ENCODE assay signal across 8 cellular contexts in genomic region chr4:49110579-49110978, GRCh38.
DNase-seq lines count a peak whose midpoint lies in the region; ATAC-seq and TF ChIP-seq lines count a peak whose summit lies in the region.
"Not testable (repeated sequence)": the region's sequence is repeated elsewhere in the genome, so short reads cannot be mapped to it uniquely, and the experiment has no call there.

No MANE protein-coding gene starts in this region.

- not testable (repeated sequence) for H3K36me3 ChIP-seq in HUES64 (ENCODE audit: insufficient read depth, low read length); body of pancreas (replicated peaks in 1 of 2; ENCODE audit: insufficient read depth in 1 of 2, low read depth in 2 of 2); lung (ENCODE audit: control insufficient read depth in 2 of 2, insufficient read depth in 2 of 2, low read length in 2 of 2); upper lobe of right lung

- WGBS in HUES64 = 76% methylated on average over 5 of the region's 5 CpGs
- WGBS in body of pancreas, 2 donors = 39 to 54% methylated on average over 5 of the region's 5 CpGs
- WGBS in lung, 2 donors = 62 to 68% methylated on average over 5 of the region's 5 CpGs

- not testable (repeated sequence) for H3K27me3 ChIP-seq in HUES64 (ENCODE audit: insufficient read depth, low read length); body of pancreas; lung (ENCODE audit: control insufficient read depth, insufficient read depth); upper lobe of right lung

- not testable (repeated sequence) for TF ChIP-seq CTCF in body of pancreas (IDR thresholded peaks at IDR 0.05); lung (IDR thresholded peaks at IDR 0.05; ENCODE audit: control extremely low read depth, extremely low read depth); upper lobe of right lung (IDR thresholded peaks at IDR 0.05)

- not testable (repeated sequence) for H3K27ac ChIP-seq in HUES64 (ENCODE audit: low read depth, low read length); body of pancreas; lung (ENCODE audit: low read depth in 1 of 2, low read length in 1 of 2); upper lobe of right lung

- H3K9ac ChIP-seq in HUES64 (ENCODE audit: low read depth, low read length) = not testable (repeated sequence)

- not testable (repeated sequence) for TF ChIP-seq POLR2A in body of pancreas (IDR thresholded peaks at IDR 0.05)

- ATAC-seq in GM18868 (IDR thresholded peaks at IDR 0.05; ENCODE audit: unreplicated experiment) (peak; percentile 49), GM21390 (IDR thresholded peaks at IDR 0.05; ENCODE audit: unreplicated experiment) (peak; percentile 47), HG02759 (IDR thresholded peaks at IDR 0.05; ENCODE audit: unreplicated experiment) (peak; percentile 55), HG03135 (IDR thresholded peaks at IDR 0.05; ENCODE audit: unreplicated experiment) (peak; percentile 51), body of pancreas (peak; percentile 57), lung (ENCODE audit: insufficient read depth, low FRiP score) (peak; percentile 66), upper lobe of right lung (peak; percentile 70)

- H3K4me3 ChIP-seq in HUES64 (ENCODE audit: low read length) = peak overlapping the region; percentile 24; the same call in 1 of the 2 replicates
- not testable (repeated sequence) for H3K4me3 ChIP-seq in body of pancreas, lung, upper lobe of right lung

- H3K9me3 ChIP-seq in HUES64 (ENCODE audit: insufficient read depth, low read depth, low read length) = peaks cover 84% of the 10 kb centered on the region
- peaks cover 0 to 26% (median 0%) of the 10 kb centered on the region in 3 donors for H3K9me3 ChIP-seq in body of pancreas
- H3K9me3 ChIP-seq in lung (ENCODE audit: control insufficient read depth in 2 of 2, insufficient read depth in 1 of 2, low read length in 1 of 2) = peaks cover 8 to 10% of the 10 kb centered on the region in 2 donors
- peaks cover 25% of the 10 kb centered on the region for H3K9me3 ChIP-seq in upper lobe of right lung

- H3K4me1 ChIP-seq in HUES64 (ENCODE audit: insufficient read depth, low read length); body of pancreas; lung (ENCODE audit: control insufficient read depth in 2 of 2, insufficient read depth in 2 of 2, low read length in 2 of 2); upper lobe of right lung: not testable (repeated sequence)

- not testable (repeated sequence) for DNase-seq in body of pancreas; lung (ENCODE audit: low spot score); upper lobe of right lung

- intact Hi-C loops in body of pancreas (cut with DNase I); upper lobe of right lung (cut with DNase I): not testable (repeated sequence)
